1 cellular context compared by ENCODE assay signal in the genomic region with DNA sequence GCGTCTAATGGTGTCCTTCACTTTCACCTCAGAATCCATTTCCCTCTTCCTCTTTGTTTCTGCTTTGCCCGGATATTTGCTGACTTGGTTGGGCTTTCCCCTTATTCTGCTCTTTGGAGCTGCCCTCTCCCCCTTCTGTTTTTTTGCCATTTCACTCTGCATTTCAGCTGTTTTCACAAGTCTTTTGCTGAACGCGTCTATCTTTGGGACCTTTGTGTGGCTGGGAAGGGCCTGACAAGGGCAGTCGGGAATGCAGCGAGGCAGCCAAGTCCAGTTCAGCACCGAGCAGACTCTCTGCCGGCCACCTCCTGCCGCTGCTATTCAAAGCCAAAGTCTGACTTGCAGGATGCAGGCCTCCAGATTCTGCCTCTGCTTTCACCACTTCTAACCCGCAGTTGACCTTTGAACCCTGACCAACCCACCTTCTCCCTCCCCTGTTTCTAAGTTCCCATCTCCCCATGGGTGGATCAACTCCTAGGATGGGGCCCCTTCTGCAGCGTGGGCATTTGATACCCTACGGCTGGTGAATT.
TF ChIP-seq lines count a peak whose summit lies in the region.

No MANE protein-coding gene starts in this region.

TF ChIP-seq in IMR-90, 13 proteins besides CTCF, POLR2A, EP300 and RAD21 (continued from another document):
- TF ChIP-seq, protein P1, sequence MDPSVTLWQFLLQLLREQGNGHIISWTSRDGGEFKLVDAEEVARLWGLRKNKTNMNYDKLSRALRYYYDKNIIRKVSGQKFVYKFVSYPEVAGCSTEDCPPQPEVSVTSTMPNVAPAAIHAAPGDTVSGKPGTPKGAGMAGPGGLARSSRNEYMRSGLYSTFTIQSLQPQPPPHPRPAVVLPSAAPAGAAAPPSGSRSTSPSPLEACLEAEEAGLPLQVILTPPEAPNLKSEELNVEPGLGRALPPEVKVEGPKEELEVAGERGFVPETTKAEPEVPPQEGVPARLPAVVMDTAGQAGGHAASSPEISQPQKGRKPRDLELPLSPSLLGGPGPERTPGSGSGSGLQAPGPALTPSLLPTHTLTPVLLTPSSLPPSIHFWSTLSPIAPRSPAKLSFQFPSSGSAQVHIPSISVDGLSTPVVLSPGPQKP (IDR thresholded peaks at IDR 0.05; ENCODE audit: borderline replicate concordance, low read depth, low read length) = no peak
- TF ChIP-seq NFE2L2 (IDR thresholded peaks at IDR 0.05; ENCODE audit: low read depth, low read length) (no peak), MXI1 (IDR thresholded peaks at IDR 0.05; ENCODE audit: borderline replicate concordance, low read depth, low read length) (no peak), MAFK (IDR thresholded peaks at IDR 0.05; ENCODE audit: low read depth, low read length) (no peak; the same call in 1 of the 2 replicates), RFX5 (IDR thresholded peaks at IDR 0.05; ENCODE audit: low read depth, low read length) (no peak), CEBPB (IDR thresholded peaks at IDR 0.05; ENCODE audit: low read depth, low read length) (no peak), BHLHE40 (IDR thresholded peaks at IDR 0.05; ENCODE audit: low read depth, low read length) (no peak), MAZ (IDR thresholded peaks at IDR 0.05; ENCODE audit: borderline replicate concordance, low read depth, low read length) (no peak)
